In genomic region chr5:151155777-151156731, GRCh38 we compare ENCODE assay signal across 8 cellular contexts. TPM values are rescaled to one million over a fixed set of nuclear protein-coding genes. Genes with fewer than 3 reads are reported as not detected.
DNase-seq lines count a peak whose midpoint lies in the region; ATAC-seq and TF ChIP-seq lines count a peak whose summit lies in the region.

No MANE protein-coding gene starts in this region.

- peak; percentile 20 for ATAC-seq in GM21515 (IDR thresholded peaks at IDR 0.05; ENCODE audit: unreplicated experiment)

- intact Hi-C loops in spleen (cut with DNase I; ENCODE audit: low total_unique reads): no loop called here

- 17 to 33% (median 18%) methylated on average over 11 to 12 of the region's 12 CpGs for WGBS in spleen, 5 donors

- TF ChIP-seq POLR2A in NB4 (IDR thresholded peaks at IDR 0.05; ENCODE audit: extremely low read depth, insufficient read length) (no peak), spleen (IDR thresholded peaks at IDR 0.05) (no peak)

- TF ChIP-seq CTCF in NB4 (IDR thresholded peaks at IDR 0.05; ENCODE audit: low read depth, low read length) (no peak), spleen (IDR thresholded peaks at IDR 0.05 in 8 of 11, conservative IDR thresholded peaks at IDR 0.05 in 3 of 11) (no peak)

- H3K4me1 ChIP-seq in iPS-20b (ENCODE audit: insufficient read depth, low read length) (peaks cover 11% of the 10 kb centered on the region; the same call in 1 of the 2 replicates), spleen (peaks cover 53 to 92% (median 79%) of the 10 kb centered on the region in 6 donors)

- DNase-seq in DMS79 treated with DMSO at 0.1 percent for 48 hours (lab: John Stamatoyannopoulos, UW): peak; percentile 32
- peak; percentile 60 for DNase-seq in NB4 (ENCODE audit: low read depth)
- peak; percentile 13 for DNase-seq in amniotic stem cell (lab: John Stamatoyannopoulos, UW)
- peak; percentile 84 for DNase-seq in spleen
- no peak for DNase-seq in occipital lobe (lab: John Stamatoyannopoulos, UW)
- DNase-seq in activated gamma-delta T cell (lab: John Stamatoyannopoulos, UW): no peak

- H3K27me3 ChIP-seq in iPS-20b (ENCODE audit: insufficient read depth, low read length): peaks cover 18% of the 10 kb centered on the region; the same call in 1 of the 2 replicates
- no peaks in the 10 kb centered on the region for H3K27me3 ChIP-seq in spleen (replicated peaks in 1 of 7)

- peak overlapping the region; percentile 81; the same call in 1 of the 2 replicates for H3K9ac ChIP-seq in iPS-20b (ENCODE audit: low read depth, low read length)

- H3K36me3 ChIP-seq in iPS-20b (ENCODE audit: insufficient read depth, low read depth, low read length): 0 out of 2 replicates have a peak, but pooled peaks cover 5% of the 10 kb centered on the region
- peaks cover 0 to 12% (median 0%) of the 10 kb centered on the region in 6 donors for H3K36me3 ChIP-seq in spleen

- no peaks in the 10 kb centered on the region for H3K9me3 ChIP-seq in iPS-20b (ENCODE audit: insufficient read depth, low read depth, low read length)
- H3K9me3 ChIP-seq in spleen: no peaks in the 10 kb centered on the region

- no peak overlapping the region for H3K27ac ChIP-seq in iPS-20b (ENCODE audit: low read length)
- H3K27ac ChIP-seq in spleen: peak overlapping the region; percentile 76 to 96 (median 91)

- H3K4me3 ChIP-seq in NB4 (ENCODE audit: low read depth, low read length): peak overlapping the region; percentile 78
- H3K4me3 ChIP-seq in iPS-20b (ENCODE audit: low read length): peak overlapping the region; percentile 87
- H3K4me3 ChIP-seq in spleen: peak overlapping the region; percentile 55 to 97 (median 84)

RNA-seq across cellular contexts. Expression of gene ANXA6, which starts 1.5 kb away (rescaled TPM):
- total RNA-seq in spleen (100 to 1,000 TPM; 142 to 295 (median 210) TPM), occipital lobe (74.7 TPM)
- polyA plus RNA-seq in spleen: 100 to 1,000 TPM; 141 to 186 (median 155) TPM

Comparison
In these comparisons a context has a peak if more than half of its experiments do, and no peak if none do; other contexts are left out.
1. DNase-seq: peak in DMS79 treated with DMSO at 0.1 percent for 48 hours (single experiment), NB4 (single experiment), amniotic stem cell (single experiment) and spleen (single experiment); none in occipital lobe (single experiment) and activated gamma-delta T cell (single experiment).
2. Peak in every context shown above with its lines, with median percentiles within 50 percentile points of each other: H3K4me3 ChIP-seq.